ENCODE assay signal across 22 cellular contexts in genomic region chr12:76457010-76457409, GRCh38.
A peak's percentile ranks its signal among the peaks of the same experiment; 100 is the strongest.
DNase-seq lines count a peak whose midpoint lies in the region; ATAC-seq and TF ChIP-seq lines count a peak whose summit lies in the region.
"Had no signal": no experiment of that assay in that cellular context is flagged by ENCODE, and none has a peak within 500 bp of the region (broad histone marks: within the 10 kb centered on the region; RNA-seq: fewer than 3 reads in every experiment).

No MANE protein-coding gene starts in this region.

- no peak overlapping the region for H3K4me3 Mint-ChIP-seq in activated naive CD8-positive, alpha-beta T cell
- H3K4me3 Mint-ChIP-seq in activated naive CD8-positive, alpha-beta T cell treated with anti-CD3 and anti-CD28 coated beads, Interleukin-2, amount 50 U/mL, for 24 hours, result no peak overlapping the region
- peak overlapping the region; percentile 9 for H3K4me3 Mint-ChIP-seq in T-helper 17 cell
- H3K4me3 Mint-ChIP-seq: naive B cell, type B pancreatic cell had no signal

- no peaks in the 10 kb centered on the region for H3K27me3 ChIP-seq in foreskin keratinocyte
- H3K27me3 ChIP-seq: brain microvascular endothelial cell had no signal

- ATAC-seq in activated naive CD8-positive, alpha-beta T cell treated with anti-CD3 and anti-CD28 coated beads, Interleukin-2, amount 50 U/mL, for 24 hours, result no peak
- peak; percentile 78 for ATAC-seq in T-helper 17 cell
- no peak for ATAC-seq in foreskin keratinocyte
- ATAC-seq in GM21619 (IDR thresholded peaks at IDR 0.05; ENCODE audit: unreplicated experiment), result no peak
- ATAC-seq: left cardiac atrium had no signal

- H3K27ac ChIP-seq in foreskin keratinocyte, result peak overlapping the region; percentile 40
- H3K27ac ChIP-seq: brain microvascular endothelial cell had no signal

- DNase-seq in activated naive CD8-positive, alpha-beta T cell treated with anti-CD3 and anti-CD28 coated beads, Interleukin-2, amount 50 U/mL, for 24 hours, result no peak
- DNase-seq in T-helper 17 cell (no peak), foreskin keratinocyte (no peak), hypothalamus (lab: John Stamatoyannopoulos, UW) (no peak), NCI-H524 treated with DMSO at 0.1 percent for 48 hours (lab: John Stamatoyannopoulos, UW) (no peak), midbrain (lab: John Stamatoyannopoulos, UW) (no peak)
- DNase-seq: activated CD8-positive, alpha-beta memory T cell treated with anti-CD3 and anti-CD28 coated beads, Interleukin-2, amount 50 U/mL, for 48 hours; brain microvascular endothelial cell; COR-L47; cortex of kidney; DMS79; left cardiac atrium; mesenchymal stem cell; naive B cell; NCI-H1105; NCI-H1930; NCI-H69; SK-N-SH; stimulated activated CD4-positive, alpha-beta T cell treated with anti-CD3 and anti-CD28 coated beads, Interleukin-2, amount 100 ng/mL, for 24 hours had no signal

- H3K4me1 Mint-ChIP-seq in activated naive CD8-positive, alpha-beta T cell (ENCODE audit: low read depth), result peaks cover 45% of the 10 kb centered on the region
- peaks cover 15% of the 10 kb centered on the region for H3K4me1 Mint-ChIP-seq in activated naive CD8-positive, alpha-beta T cell treated with anti-CD3 and anti-CD28 coated beads, Interleukin-2, amount 50 U/mL, for 24 hours
- peaks cover 25% of the 10 kb centered on the region for H3K4me1 Mint-ChIP-seq in T-helper 17 cell

- no peaks in the 10 kb centered on the region for H3K27me3 Mint-ChIP-seq in activated naive CD8-positive, alpha-beta T cell
- no peaks in the 10 kb centered on the region for H3K27me3 Mint-ChIP-seq in activated naive CD8-positive, alpha-beta T cell treated with anti-CD3 and anti-CD28 coated beads, Interleukin-2, amount 50 U/mL, for 24 hours
- no peaks in the 10 kb centered on the region for H3K27me3 Mint-ChIP-seq in T-helper 17 cell
- H3K27me3 Mint-ChIP-seq: naive B cell, type B pancreatic cell had no signal

- peaks cover 10% of the 10 kb centered on the region for H3K4me1 ChIP-seq in foreskin keratinocyte

- H3K9me3 Mint-ChIP-seq in activated naive CD8-positive, alpha-beta T cell (ENCODE audit: low read depth), result no peaks in the 10 kb centered on the region
- H3K9me3 Mint-ChIP-seq in activated naive CD8-positive, alpha-beta T cell treated with anti-CD3 and anti-CD28 coated beads, Interleukin-2, amount 50 U/mL, for 24 hours, result no peaks in the 10 kb centered on the region
- H3K9me3 Mint-ChIP-seq: naive B cell, type B pancreatic cell had no signal

- TF ChIP-seq CTCF in foreskin keratinocyte (conservative IDR thresholded peaks at IDR 0.05), result no peak

- H3K36me3 Mint-ChIP-seq in activated naive CD8-positive, alpha-beta T cell, result peaks cover 6% of the 10 kb centered on the region
- H3K36me3 Mint-ChIP-seq in activated naive CD8-positive, alpha-beta T cell treated with anti-CD3 and anti-CD28 coated beads, Interleukin-2, amount 50 U/mL, for 24 hours (ENCODE audit: low read depth), result peaks cover 2% of the 10 kb centered on the region
- H3K36me3 Mint-ChIP-seq in T-helper 17 cell (ENCODE audit: low read depth), result peaks cover 5% of the 10 kb centered on the region

- H3K27ac Mint-ChIP-seq in activated naive CD8-positive, alpha-beta T cell, result peak overlapping the region; percentile 64
- no peak overlapping the region for H3K27ac Mint-ChIP-seq in activated naive CD8-positive, alpha-beta T cell treated with anti-CD3 and anti-CD28 coated beads, Interleukin-2, amount 50 U/mL, for 24 hours
- peak overlapping the region; percentile 78 for H3K27ac Mint-ChIP-seq in T-helper 17 cell
- H3K27ac Mint-ChIP-seq: type B pancreatic cell had no signal

- H3K9me3 ChIP-seq in T-helper 17 cell (ENCODE audit: control insufficient read depth, low read length, poor library complexity, severe bottlenecking), result no peaks in the 10 kb centered on the region
- H3K9me3 ChIP-seq: SK-N-SH had no signal
